Comparison of ENCODE assay signal across 1 cellular context in genomic region chr9:125255781-125256391, GRCh38.
TF ChIP-seq lines count a peak whose summit lies in the region.

No MANE protein-coding gene starts in this region.

TF ChIP-seq in K562, 482 proteins besides CTCF, POLR2A, EP300 and RAD21 (continued from another document and continues in another):
- TF ChIP-seq, protein P1, sequence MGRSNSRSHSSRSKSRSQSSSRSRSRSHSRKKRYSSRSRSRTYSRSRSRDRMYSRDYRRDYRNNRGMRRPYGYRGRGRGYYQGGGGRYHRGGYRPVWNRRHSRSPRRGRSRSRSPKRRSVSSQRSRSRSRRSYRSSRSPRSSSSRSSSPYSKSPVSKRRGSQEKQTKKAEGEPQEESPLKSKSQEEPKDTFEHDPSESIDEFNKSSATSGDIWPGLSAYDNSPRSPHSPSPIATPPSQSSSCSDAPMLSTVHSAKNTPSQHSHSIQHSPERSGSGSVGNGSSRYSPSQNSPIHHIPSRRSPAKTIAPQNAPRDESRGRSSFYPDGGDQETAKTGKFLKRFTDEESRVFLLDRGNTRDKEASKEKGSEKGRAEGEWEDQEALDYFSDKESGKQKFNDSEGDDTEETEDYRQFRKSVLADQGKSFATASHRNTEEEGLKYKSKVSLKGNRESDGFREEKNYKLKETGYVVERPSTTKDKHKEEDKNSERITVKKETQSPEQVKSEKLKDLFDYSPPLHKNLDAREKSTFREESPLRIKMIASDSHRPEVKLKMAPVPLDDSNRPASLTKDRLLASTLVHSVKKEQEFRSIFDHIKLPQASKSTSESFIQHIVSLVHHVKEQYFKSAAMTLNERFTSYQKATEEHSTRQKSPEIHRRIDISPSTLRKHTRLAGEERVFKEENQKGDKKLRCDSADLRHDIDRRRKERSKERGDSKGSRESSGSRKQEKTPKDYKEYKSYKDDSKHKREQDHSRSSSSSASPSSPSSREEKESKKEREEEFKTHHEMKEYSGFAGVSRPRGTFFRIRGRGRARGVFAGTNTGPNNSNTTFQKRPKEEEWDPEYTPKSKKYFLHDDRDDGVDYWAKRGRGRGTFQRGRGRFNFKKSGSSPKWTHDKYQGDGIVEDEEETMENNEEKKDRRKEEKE (IDR thresholded peaks at IDR 0.05; ENCODE audit: borderline replicate concordance in 1 of 2, control insufficient read depth in 1 of 2, low read depth in 2 of 2, low read length in 1 of 2): no peak
- TF ChIP-seq SMC3 (conservative IDR thresholded peaks at IDR 0.05; ENCODE audit: insufficient read depth, low read depth, low read length) (peak; percentile 53), NRF1 (conservative IDR thresholded peaks at IDR 0.05 in 1 of 2, IDR thresholded peaks at IDR 0.05 in 1 of 2) (no peak), ERF (CRISPR knock-in tag; IDR thresholded peaks at IDR 0.05) (no peak), GABPB2 (CRISPR knock-in tag; conservative IDR thresholded peaks at IDR 0.05) (no peak), SP2 (IDR thresholded peaks at IDR 0.05; ENCODE audit: extremely low read depth, low read depth, low read length, poor library complexity, severe bottlenecking) (no peak), MEIS2 (IDR thresholded peaks at IDR 0.05; ENCODE audit: partially characterized antibody) (peak; percentile 49), NBN (IDR thresholded peaks at IDR 0.05; ENCODE audit: low read depth) (no peak), TAF1 (IDR thresholded peaks at IDR 0.05; ENCODE audit: control insufficient read depth, extremely low read depth, insufficient read depth, low read length, severe bottlenecking) (no peak), ZKSCAN8 (CRISPR knock-in tag; IDR thresholded peaks at IDR 0.05) (no peak), ZNF766 (CRISPR knock-in tag; conservative IDR thresholded peaks at IDR 0.05) (no peak), ZNF316 (IDR thresholded peaks at IDR 0.05) (peak; percentile 93), RFX1 (IDR thresholded peaks at IDR 0.05) (no peak), KAT2B (IDR thresholded peaks at IDR 0.05; ENCODE audit: low read depth, low read length) (no peak), MIER1 (IDR thresholded peaks at IDR 0.05; ENCODE audit: low read depth) (no peak), ZBTB9 (CRISPR knock-in tag; IDR thresholded peaks at IDR 0.05) (no peak), HNRNPH1 (optimal IDR thresholded peaks at IDR 0.05; ENCODE audit: low read depth, low read length) (no peak), BRD9 (IDR thresholded peaks at IDR 0.05; ENCODE audit: low read depth, partially characterized antibody) (no peak), PBX2 (CRISPR knock-in tag; IDR thresholded peaks at IDR 0.05; ENCODE audit: low read depth) (no peak), PBX2 (tag; conservative IDR thresholded peaks at IDR 0.05; ENCODE audit: low read depth) (peak; percentile 40; the same call in 1 of the 2 replicates), CCAR2 (IDR thresholded peaks at IDR 0.05; ENCODE audit: low read depth, low read length) (no peak), RBM14 (IDR thresholded peaks at IDR 0.05; ENCODE audit: borderline replicate concordance, insufficient read depth, low read depth, low read length) (no peak), FOXA3 (CRISPR knock-in tag; conservative IDR thresholded peaks at IDR 0.05 in 1 of 2, IDR thresholded peaks at IDR 0.05 in 1 of 2) (no peak), MAFK (IDR thresholded peaks at IDR 0.05; ENCODE audit: low read length) (peak; percentile 90), ZNF23 (CRISPR knock-in tag; IDR thresholded peaks at IDR 0.05) (no peak), TAF9B (IDR thresholded peaks at IDR 0.05; ENCODE audit: partially characterized antibody) (no peak), C11orf30 (IDR thresholded peaks at IDR 0.05; ENCODE audit: low read depth) (peak; percentile 91), TAF15 (IDR thresholded peaks at IDR 0.05; ENCODE audit: low read depth, low read length) (no peak)
- TF ChIP-seq, protein P2, sequence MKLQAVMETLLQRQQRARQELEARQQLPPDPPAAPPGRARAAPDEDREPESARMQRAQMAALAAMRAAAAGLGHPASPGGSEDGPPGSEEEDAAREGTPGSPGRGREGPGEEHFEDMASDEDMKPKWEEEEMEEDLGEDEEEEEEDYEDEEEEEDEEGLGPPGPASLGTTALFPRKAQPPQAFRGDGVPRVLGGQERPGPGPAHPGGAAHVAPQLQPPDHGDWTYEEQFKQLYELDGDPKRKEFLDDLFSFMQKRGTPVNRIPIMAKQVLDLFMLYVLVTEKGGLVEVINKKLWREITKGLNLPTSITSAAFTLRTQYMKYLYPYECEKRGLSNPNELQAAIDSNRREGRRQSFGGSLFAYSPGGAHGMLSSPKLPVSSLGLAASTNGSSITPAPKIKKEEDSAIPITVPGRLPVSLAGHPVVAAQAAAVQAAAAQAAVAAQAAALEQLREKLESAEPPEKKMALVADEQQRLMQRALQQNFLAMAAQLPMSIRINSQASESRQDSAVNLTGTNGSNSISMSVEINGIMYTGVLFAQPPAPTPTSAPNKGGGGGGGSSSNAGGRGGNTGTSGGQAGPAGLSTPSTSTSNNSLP (IDR thresholded peaks at IDR 0.05; ENCODE audit: borderline replicate concordance, low read depth, low read length): 0 out of 2 replicates have a peak, but pooled peaks have one; percentile 18
- TF ChIP-seq, protein P3, sequence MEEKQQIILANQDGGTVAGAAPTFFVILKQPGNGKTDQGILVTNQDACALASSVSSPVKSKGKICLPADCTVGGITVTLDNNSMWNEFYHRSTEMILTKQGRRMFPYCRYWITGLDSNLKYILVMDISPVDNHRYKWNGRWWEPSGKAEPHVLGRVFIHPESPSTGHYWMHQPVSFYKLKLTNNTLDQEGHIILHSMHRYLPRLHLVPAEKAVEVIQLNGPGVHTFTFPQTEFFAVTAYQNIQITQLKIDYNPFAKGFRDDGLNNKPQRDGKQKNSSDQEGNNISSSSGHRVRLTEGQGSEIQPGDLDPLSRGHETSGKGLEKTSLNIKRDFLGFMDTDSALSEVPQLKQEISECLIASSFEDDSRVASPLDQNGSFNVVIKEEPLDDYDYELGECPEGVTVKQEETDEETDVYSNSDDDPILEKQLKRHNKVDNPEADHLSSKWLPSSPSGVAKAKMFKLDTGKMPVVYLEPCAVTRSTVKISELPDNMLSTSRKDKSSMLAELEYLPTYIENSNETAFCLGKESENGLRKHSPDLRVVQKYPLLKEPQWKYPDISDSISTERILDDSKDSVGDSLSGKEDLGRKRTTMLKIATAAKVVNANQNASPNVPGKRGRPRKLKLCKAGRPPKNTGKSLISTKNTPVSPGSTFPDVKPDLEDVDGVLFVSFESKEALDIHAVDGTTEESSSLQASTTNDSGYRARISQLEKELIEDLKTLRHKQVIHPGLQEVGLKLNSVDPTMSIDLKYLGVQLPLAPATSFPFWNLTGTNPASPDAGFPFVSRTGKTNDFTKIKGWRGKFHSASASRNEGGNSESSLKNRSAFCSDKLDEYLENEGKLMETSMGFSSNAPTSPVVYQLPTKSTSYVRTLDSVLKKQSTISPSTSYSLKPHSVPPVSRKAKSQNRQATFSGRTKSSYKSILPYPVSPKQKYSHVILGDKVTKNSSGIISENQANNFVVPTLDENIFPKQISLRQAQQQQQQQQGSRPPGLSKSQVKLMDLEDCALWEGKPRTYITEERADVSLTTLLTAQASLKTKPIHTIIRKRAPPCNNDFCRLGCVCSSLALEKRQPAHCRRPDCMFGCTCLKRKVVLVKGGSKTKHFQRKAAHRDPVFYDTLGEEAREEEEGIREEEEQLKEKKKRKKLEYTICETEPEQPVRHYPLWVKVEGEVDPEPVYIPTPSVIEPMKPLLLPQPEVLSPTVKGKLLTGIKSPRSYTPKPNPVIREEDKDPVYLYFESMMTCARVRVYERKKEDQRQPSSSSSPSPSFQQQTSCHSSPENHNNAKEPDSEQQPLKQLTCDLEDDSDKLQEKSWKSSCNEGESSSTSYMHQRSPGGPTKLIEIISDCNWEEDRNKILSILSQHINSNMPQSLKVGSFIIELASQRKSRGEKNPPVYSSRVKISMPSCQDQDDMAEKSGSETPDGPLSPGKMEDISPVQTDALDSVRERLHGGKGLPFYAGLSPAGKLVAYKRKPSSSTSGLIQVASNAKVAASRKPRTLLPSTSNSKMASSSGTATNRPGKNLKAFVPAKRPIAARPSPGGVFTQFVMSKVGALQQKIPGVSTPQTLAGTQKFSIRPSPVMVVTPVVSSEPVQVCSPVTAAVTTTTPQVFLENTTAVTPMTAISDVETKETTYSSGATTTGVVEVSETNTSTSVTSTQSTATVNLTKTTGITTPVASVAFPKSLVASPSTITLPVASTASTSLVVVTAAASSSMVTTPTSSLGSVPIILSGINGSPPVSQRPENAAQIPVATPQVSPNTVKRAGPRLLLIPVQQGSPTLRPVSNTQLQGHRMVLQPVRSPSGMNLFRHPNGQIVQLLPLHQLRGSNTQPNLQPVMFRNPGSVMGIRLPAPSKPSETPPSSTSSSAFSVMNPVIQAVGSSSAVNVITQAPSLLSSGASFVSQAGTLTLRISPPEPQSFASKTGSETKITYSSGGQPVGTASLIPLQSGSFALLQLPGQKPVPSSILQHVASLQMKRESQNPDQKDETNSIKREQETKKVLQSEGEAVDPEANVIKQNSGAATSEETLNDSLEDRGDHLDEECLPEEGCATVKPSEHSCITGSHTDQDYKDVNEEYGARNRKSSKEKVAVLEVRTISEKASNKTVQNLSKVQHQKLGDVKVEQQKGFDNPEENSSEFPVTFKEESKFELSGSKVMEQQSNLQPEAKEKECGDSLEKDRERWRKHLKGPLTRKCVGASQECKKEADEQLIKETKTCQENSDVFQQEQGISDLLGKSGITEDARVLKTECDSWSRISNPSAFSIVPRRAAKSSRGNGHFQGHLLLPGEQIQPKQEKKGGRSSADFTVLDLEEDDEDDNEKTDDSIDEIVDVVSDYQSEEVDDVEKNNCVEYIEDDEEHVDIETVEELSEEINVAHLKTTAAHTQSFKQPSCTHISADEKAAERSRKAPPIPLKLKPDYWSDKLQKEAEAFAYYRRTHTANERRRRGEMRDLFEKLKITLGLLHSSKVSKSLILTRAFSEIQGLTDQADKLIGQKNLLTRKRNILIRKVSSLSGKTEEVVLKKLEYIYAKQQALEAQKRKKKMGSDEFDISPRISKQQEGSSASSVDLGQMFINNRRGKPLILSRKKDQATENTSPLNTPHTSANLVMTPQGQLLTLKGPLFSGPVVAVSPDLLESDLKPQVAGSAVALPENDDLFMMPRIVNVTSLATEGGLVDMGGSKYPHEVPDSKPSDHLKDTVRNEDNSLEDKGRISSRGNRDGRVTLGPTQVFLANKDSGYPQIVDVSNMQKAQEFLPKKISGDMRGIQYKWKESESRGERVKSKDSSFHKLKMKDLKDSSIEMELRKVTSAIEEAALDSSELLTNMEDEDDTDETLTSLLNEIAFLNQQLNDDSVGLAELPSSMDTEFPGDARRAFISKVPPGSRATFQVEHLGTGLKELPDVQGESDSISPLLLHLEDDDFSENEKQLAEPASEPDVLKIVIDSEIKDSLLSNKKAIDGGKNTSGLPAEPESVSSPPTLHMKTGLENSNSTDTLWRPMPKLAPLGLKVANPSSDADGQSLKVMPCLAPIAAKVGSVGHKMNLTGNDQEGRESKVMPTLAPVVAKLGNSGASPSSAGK (IDR thresholded peaks at IDR 0.05): no peak
- TF ChIP-seq, protein P4, sequence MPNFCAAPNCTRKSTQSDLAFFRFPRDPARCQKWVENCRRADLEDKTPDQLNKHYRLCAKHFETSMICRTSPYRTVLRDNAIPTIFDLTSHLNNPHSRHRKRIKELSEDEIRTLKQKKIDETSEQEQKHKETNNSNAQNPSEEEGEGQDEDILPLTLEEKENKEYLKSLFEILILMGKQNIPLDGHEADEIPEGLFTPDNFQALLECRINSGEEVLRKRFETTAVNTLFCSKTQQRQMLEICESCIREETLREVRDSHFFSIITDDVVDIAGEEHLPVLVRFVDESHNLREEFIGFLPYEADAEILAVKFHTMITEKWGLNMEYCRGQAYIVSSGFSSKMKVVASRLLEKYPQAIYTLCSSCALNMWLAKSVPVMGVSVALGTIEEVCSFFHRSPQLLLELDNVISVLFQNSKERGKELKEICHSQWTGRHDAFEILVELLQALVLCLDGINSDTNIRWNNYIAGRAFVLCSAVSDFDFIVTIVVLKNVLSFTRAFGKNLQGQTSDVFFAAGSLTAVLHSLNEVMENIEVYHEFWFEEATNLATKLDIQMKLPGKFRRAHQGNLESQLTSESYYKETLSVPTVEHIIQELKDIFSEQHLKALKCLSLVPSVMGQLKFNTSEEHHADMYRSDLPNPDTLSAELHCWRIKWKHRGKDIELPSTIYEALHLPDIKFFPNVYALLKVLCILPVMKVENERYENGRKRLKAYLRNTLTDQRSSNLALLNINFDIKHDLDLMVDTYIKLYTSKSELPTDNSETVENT (CRISPR knock-in tag; IDR thresholded peaks at IDR 0.05): no peak
- TF ChIP-seq, protein P5, sequence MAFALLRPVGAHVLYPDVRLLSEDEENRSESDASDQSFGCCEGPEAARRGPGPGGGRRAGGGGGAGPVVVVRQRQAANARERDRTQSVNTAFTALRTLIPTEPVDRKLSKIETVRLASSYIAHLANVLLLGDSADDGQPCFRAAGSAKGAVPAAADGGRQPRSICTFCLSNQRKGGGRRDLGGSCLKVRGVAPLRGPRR (CRISPR knock-in tag; IDR thresholded peaks at IDR 0.05): no peak
